8 cellular contexts compared by ENCODE assay signal in the genomic region with DNA sequence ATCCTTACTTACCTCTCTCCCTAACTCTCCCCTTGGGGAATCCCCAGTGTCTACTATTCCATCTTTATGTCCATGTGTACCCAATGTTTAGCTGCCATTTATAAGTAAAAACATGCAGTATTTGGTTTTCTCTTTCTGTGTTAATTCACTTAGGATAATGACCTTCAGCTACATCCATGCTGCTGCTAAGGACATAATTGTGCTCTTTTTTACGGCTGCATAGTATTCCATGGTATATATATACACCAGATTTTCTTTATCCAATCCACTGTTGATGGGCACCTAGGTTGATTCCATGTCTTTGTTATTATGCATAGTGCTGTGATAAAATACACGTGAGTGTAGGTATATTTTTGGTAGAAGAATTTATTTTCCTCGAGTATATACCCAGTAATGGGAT.
"Had no signal": no experiment of that assay in that cellular context is flagged by ENCODE, and none has a peak within 500 bp of the region (broad histone marks: within the 10 kb centered on the region; RNA-seq: fewer than 3 reads in every experiment).

No MANE protein-coding gene starts in this region.

- H3K4me3 ChIP-seq: GM12878 had no signal

- FAIRE-seq: G401.6, GM12878, GM12891, GM12892, GM18507, GM19239 had no signal

- DNase-seq: GDM1, GF-D8 had no signal
